9 cellular contexts compared by ENCODE assay signal in the genomic region with DNA sequence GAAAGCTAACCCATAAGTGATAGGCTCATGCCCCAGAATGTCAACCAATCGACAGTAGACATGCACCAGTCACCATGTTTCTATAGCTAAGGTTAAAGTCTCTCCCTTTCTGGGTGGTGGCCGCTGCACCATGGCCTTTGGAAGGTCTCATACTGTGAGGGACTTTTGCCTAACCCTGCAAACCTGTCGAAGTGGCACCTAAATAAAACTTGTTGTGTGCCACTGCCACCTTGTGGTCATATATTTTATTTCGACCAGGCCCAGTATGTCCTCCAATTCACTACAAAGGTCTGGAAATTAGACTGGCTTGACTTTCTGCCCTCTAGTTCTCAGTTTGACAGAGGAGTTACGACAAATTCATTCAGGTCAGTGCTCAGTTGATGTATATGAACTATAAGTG.
DNase-seq lines count a peak whose midpoint lies in the region; ATAC-seq lines count a peak whose summit lies in the region.
"Had no signal": no experiment of that assay in that cellular context is flagged by ENCODE, and none has a peak within 500 bp of the region (broad histone marks: within the 10 kb centered on the region; RNA-seq: fewer than 3 reads in every experiment).

No MANE protein-coding gene starts in this region.

- ATAC-seq in GM18873 (IDR thresholded peaks at IDR 0.05; ENCODE audit: low FRiP score, unreplicated experiment) (peak; percentile 86), HG03108 (IDR thresholded peaks at IDR 0.05; ENCODE audit: unreplicated experiment) (peak; percentile 90)
- ATAC-seq in activated CD8-positive, alpha-beta memory T cell treated with anti-CD3 and anti-CD28 coated beads, Interleukin-2, amount 10 ng/mL, durations not matched to agents 7 days and 5 days = peak; percentile 45

- H3K4me1 Mint-ChIP-seq in activated CD8-positive, alpha-beta memory T cell treated with anti-CD3 and anti-CD28 coated beads, Interleukin-2, amount 10 ng/mL, durations not matched to agents 7 days and 5 days = no peaks in the 10 kb centered on the region
- H3K4me1 Mint-ChIP-seq: activated B cell treated with CpG ODN at 0.5 μM for 24 hours had no signal

- no peak overlapping the region for H3K27ac Mint-ChIP-seq in activated CD8-positive, alpha-beta memory T cell treated with anti-CD3 and anti-CD28 coated beads, Interleukin-2, amount 10 ng/mL, durations not matched to agents 7 days and 5 days
- H3K27ac Mint-ChIP-seq: activated B cell treated with CpG ODN at 0.5 μM for 24 hours had no signal

- peak; percentile 22 for DNase-seq in COR-L47 (lab: John Stamatoyannopoulos, UW)
- peak; percentile 36 for DNase-seq in NCI-H510A treated with DMSO at 0.1 percent for 48 hours (lab: John Stamatoyannopoulos, UW)
- DNase-seq in activated CD8-positive, alpha-beta memory T cell treated with anti-CD3 and anti-CD28 coated beads, Interleukin-2, amount 10 ng/mL, durations not matched to agents 7 days and 5 days = peak; percentile 44
- DNase-seq in foreskin melanocyte = peak; percentile 30
- peak; percentile 31 for DNase-seq in retina
- no peak for DNase-seq in occipital lobe (lab: John Stamatoyannopoulos, UW)
- DNase-seq: activated B cell treated with CpG ODN at 0.5 μM for 24 hours had no signal

- H3K4me3 Mint-ChIP-seq in activated CD8-positive, alpha-beta memory T cell treated with anti-CD3 and anti-CD28 coated beads, Interleukin-2, amount 10 ng/mL, durations not matched to agents 7 days and 5 days = no peak overlapping the region
- H3K4me3 Mint-ChIP-seq: activated B cell treated with CpG ODN at 0.5 μM for 24 hours had no signal

- no peaks in the 10 kb centered on the region for H3K27me3 Mint-ChIP-seq in activated CD8-positive, alpha-beta memory T cell treated with anti-CD3 and anti-CD28 coated beads, Interleukin-2, amount 10 ng/mL, durations not matched to agents 7 days and 5 days
- H3K27me3 Mint-ChIP-seq: activated B cell treated with CpG ODN at 0.5 μM for 24 hours had no signal

- CTCF ChIA-PET in activated CD8-positive, alpha-beta memory T cell treated with anti-CD3 and anti-CD28 coated beads, Interleukin-2, amount 10 ng/mL, durations not matched to agents 7 days and 5 days (lab: Charles Lee) = no interaction called here

- no peaks in the 10 kb centered on the region for H3K9me3 Mint-ChIP-seq in activated CD8-positive, alpha-beta memory T cell treated with anti-CD3 and anti-CD28 coated beads, Interleukin-2, amount 10 ng/mL, durations not matched to agents 7 days and 5 days (ENCODE audit: low read depth)
- H3K9me3 Mint-ChIP-seq: activated B cell treated with CpG ODN at 0.5 μM for 24 hours had no signal

- H3K36me3 Mint-ChIP-seq in activated CD8-positive, alpha-beta memory T cell treated with anti-CD3 and anti-CD28 coated beads, Interleukin-2, amount 10 ng/mL, durations not matched to agents 7 days and 5 days = no peaks in the 10 kb centered on the region
